ENCODE assay signal across 8 cellular contexts in the genomic region with DNA sequence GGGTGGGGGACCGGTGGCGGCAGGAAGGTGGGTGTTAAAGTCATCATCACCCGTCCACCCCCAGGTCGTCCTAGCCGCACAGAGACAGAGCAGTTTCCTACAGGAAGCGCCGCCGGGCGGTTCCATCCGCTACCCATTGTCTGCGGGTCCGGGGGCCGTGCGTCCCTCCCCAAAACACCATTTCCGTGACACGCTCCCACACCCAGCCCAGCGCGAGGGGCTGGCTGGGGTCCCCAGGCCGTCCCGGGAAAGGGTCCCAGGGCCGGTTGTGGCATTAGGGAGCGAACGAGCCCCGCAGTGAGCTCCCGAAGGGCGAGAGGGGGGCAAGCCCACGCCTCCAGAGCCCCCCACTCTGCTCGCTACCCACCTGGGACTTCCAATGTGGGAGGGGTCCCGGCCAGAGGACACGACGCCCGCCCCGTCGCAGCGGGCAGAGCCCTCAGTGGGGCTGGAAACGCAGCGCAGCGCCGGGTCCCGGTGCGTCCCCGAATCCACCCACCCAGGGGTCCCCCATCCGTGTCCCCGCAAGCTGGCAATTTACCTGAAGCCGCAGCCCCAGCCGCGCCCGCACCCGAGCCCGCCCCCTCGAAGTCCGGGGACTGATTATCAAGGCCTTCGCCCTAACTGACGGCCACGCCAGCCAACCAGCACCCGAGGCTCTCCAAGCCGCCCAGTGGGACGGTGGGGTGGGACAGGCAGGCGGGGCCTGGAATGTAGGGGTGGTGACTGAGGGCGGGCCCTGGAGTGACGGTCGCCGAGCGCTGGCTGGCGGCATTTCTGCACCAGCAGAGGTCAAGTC. TPM values are rescaled to one million over a fixed set of nuclear protein-coding genes. Genes with fewer than 3 reads are reported as not detected.
A peak's percentile ranks its signal among the peaks of the same experiment; 100 is the strongest.
DNase-seq lines count a peak whose midpoint lies in the region; ATAC-seq, FAIRE-seq and TF ChIP-seq lines count a peak whose summit lies in the region.

TSS of gene KANK3 (minus strand) at position 579 of the 799 bp plus-strand sequence. CDS start 5,434 bp downstream, outside the sequence.

- DNase-seq in GM13977 (ENCODE audit: low spot score) (peak; percentile 98), NCI-H2196 treated with DMSO at 0.1 percent for 48 hours (lab: John Stamatoyannopoulos, UW; ENCODE audit: unreplicated experiment) (peak; percentile 86), chondrocyte (ENCODE audit: low spot score) (peak; percentile 96), kidney (peak; percentile 99)
- peak; percentile 96 for DNase-seq in activated CD4-positive, alpha-beta T cell treated with anti-CD3 and anti-CD28 coated beads for 36 hours
- DNase-seq in stimulated activated CD4-positive, alpha-beta T cell treated with anti-CD3 and anti-CD28 coated beads, Interleukin-12 subunit alpha, Interleukin-12 subunit beta, amount 100 ng/mL, for 48 hours (ENCODE audit: low read depth in 2 of 3, low spot score in 1 of 3), result peak; percentile 88 to 93 (median 88)

- CTCF ChIA-PET in activated CD4-positive, alpha-beta T cell treated with anti-CD3 and anti-CD28 coated beads for 36 hours (lab: Charles Lee), result interaction anchor here (1.3 to 5.1 kb wide), 3 partner anchors 8 to 34 kb away, joined by 3 to 37 read pairs (median 4); no protein-coding TSS in a partner anchor

- H3K27ac ChIP-seq in kidney (ENCODE audit: low read depth in 2 of 2, low read length in 2 of 2), result peak within 1 kb of the TSS; percentile 89 to 91

- no peaks in the 10 kb centered on the region for H3K9me3 Mint-ChIP-seq in activated CD4-positive, alpha-beta T cell treated with anti-CD3 and anti-CD28 coated beads for 36 hours (ENCODE audit: low read depth)
- H3K9me3 Mint-ChIP-seq in chondrocyte (ENCODE audit: low read depth), result no peaks in the 10 kb centered on the region

- H3K4me3 Mint-ChIP-seq in activated CD4-positive, alpha-beta T cell treated with anti-CD3 and anti-CD28 coated beads for 36 hours, result peak within 1 kb of the TSS; percentile 64
- peak within 1 kb of the TSS; percentile 58 for H3K4me3 Mint-ChIP-seq in chondrocyte (ENCODE audit: unreplicated experiment)

- H3K4me1 ChIP-seq in kidney (ENCODE audit: control insufficient read depth in 1 of 2, insufficient read depth in 1 of 2, low read depth in 1 of 2, low read length in 2 of 2), result no peaks in the 10 kb centered on the region

- peaks cover 6% of the 10 kb centered on the region for H3K4me1 Mint-ChIP-seq in activated CD4-positive, alpha-beta T cell treated with anti-CD3 and anti-CD28 coated beads for 36 hours
- peaks cover 11% of the 10 kb centered on the region for H3K4me1 Mint-ChIP-seq in chondrocyte (ENCODE audit: low read depth)

- H3K27me3 Mint-ChIP-seq in activated CD4-positive, alpha-beta T cell treated with anti-CD3 and anti-CD28 coated beads for 36 hours, result peaks cover 12% of the 10 kb centered on the region
- peaks cover 21% of the 10 kb centered on the region for H3K27me3 Mint-ChIP-seq in chondrocyte (ENCODE audit: low read depth)

- H3K9me3 ChIP-seq in kidney (ENCODE audit: control insufficient read depth in 1 of 2, low read length in 2 of 2), result no peaks in the 10 kb centered on the region

- peak within 1 kb of the TSS; percentile 65 for H3K9ac ChIP-seq in kidney (ENCODE audit: low read length in 2 of 2)

- H3K27ac Mint-ChIP-seq in activated CD4-positive, alpha-beta T cell treated with anti-CD3 and anti-CD28 coated beads for 36 hours, result no peak within 1 kb of the TSS
- H3K27ac Mint-ChIP-seq in chondrocyte (ENCODE audit: unreplicated experiment), result no peak within 1 kb of the TSS

- peak; percentile 84 for FAIRE-seq in kidney (lab: Jason Lieb, UNC)

- H3K36me3 ChIP-seq in kidney (ENCODE audit: control insufficient read depth in 1 of 2, insufficient read depth in 2 of 2, low read length in 2 of 2), result no peaks in the 10 kb centered on the region

- TF ChIP-seq CTCF in GM13977 (IDR thresholded peaks at IDR 0.05; ENCODE audit: extremely low read depth, insufficient read depth, missing control alignments) (no peak), chondrocyte (IDR thresholded peaks at IDR 0.05) (no peak), kidney (IDR thresholded peaks at IDR 0.05; ENCODE audit: borderline replicate concordance, extremely low read depth, insufficient read depth) (no peak)

- in situ Hi-C loops in GM13977 (cut with MboI; ENCODE audit: low pct_unique_long_range_greater_than_20kb, low sequenced_read_pairs, unreplicated experiment), result no loop called here

- POLR2A ChIA-PET in activated CD4-positive, alpha-beta T cell treated with anti-CD3 and anti-CD28 coated beads for 36 hours (lab: Charles Lee), result interaction anchor here (0.6 kb wide), 1 partner anchor 113 kb away, joined by 4 read pairs; no protein-coding TSS in a partner anchor

- no peaks in the 10 kb centered on the region for H3K36me3 Mint-ChIP-seq in activated CD4-positive, alpha-beta T cell treated with anti-CD3 and anti-CD28 coated beads for 36 hours (ENCODE audit: low read depth)
- no peaks in the 10 kb centered on the region for H3K36me3 Mint-ChIP-seq in chondrocyte (ENCODE audit: low read depth)

- ATAC-seq in HG03039 (IDR thresholded peaks at IDR 0.05; ENCODE audit: unreplicated experiment) (peak; percentile 87), GM18870 (IDR thresholded peaks at IDR 0.05; ENCODE audit: unreplicated experiment) (no peak)
- peak; percentile 100 for ATAC-seq in activated CD4-positive, alpha-beta T cell treated with anti-CD3 and anti-CD28 coated beads for 36 hours

- intact Hi-C loops in activated CD4-positive, alpha-beta T cell treated with anti-CD3 and anti-CD28 coated beads for 36 hours (cut with DNase I, micrococcal nuclease), result loop anchor here (1.0 to 5.0 kb wide), 3 partner anchors 22 to 169 kb away; partner anchors contain the start of genes RAB11B (in 2 of the 2), NDUFA7 (in 1 of the 2), RPS28 (in 1 of the 2) and ZNF414 (in 1 of the 2)
- intact Hi-C loops in kidney (cut with DNase I), result no loop called here

- H3K4me3 ChIP-seq in kidney (ENCODE audit: low read length in 2 of 2), result peak within 1 kb of the TSS; percentile 29 to 61

RNA-seq across cellular contexts. Expression of gene KANK3, which starts in this region (rescaled TPM):
- 1 to 10 TPM in 1 of 2 experiments, under 1 TPM in 1; 0.98 to 1.1 TPM for total RNA-seq in activated CD4-positive, alpha-beta T cell treated with anti-CD3 and anti-CD28 coated beads for 36 hours
- total RNA-seq in chondrocyte (0.56 to 1.2 TPM (median 1.2 TPM) in 3 replicates), kidney (26.6 TPM)
- 15.0 TPM for polyA plus RNA-seq in kidney (ENCODE audit: insufficient read depth, low read depth, low replicate concordance)

Comparison
In these comparisons a context has a peak if more than half of its experiments do, and no peak if none do; other contexts are left out.
1. RNA of gene KANK3 (total RNA-seq): 26.6 TPM in kidney (single experiment); 0.56 to 1.2 TPM in chondrocyte and 0.98 to 1.1 TPM in activated CD4-positive, alpha-beta T cell treated with anti-CD3 and anti-CD28 coated beads for 36 hours; every median in the first group is over 10 times any median in the second.
2. Peak in every context shown above with its lines, with median percentiles within 50 percentile points of each other: DNase-seq.